ENCODE assay signal across 1 cellular context in the genomic region with DNA sequence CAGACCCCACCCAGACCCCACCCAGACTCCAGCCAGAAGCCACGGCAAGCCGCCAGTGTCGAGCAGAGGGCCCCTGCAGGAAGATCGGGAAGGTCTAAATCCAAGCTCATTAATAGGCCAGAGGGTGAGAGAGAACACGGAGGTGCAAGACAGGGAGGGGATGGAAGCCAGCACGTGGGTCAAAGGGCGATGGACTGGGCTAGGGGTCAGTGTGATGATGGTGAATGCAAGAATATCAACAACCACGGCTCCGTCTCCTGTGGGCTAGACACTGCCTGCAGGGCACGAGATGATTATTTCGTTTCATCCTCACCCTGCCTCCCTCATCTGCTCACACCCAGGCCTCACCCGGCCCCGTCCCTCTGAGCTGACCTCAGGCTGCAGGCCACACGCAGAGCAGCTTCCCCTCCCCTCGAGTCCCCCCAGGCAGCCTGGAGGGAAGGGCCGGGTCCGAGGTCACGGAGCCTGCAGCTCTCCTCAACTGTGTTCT.
TF ChIP-seq lines count a peak whose summit lies in the region.

No MANE protein-coding gene starts in this region.

TF ChIP-seq in IMR-90, 13 proteins besides CTCF, POLR2A, EP300 and RAD21 (continued from another document):
- TF ChIP-seq MAFK (IDR thresholded peaks at IDR 0.05; ENCODE audit: low read depth, low read length) (no peak), RCOR1 (IDR thresholded peaks at IDR 0.05; ENCODE audit: insufficient replicate concordance, low read length) (no peak), SMC3 (IDR thresholded peaks at IDR 0.05; ENCODE audit: low read depth, low read length) (no peak), MAZ (IDR thresholded peaks at IDR 0.05; ENCODE audit: borderline replicate concordance, low read depth, low read length) (no peak), RFX5 (IDR thresholded peaks at IDR 0.05; ENCODE audit: low read depth, low read length) (no peak), CEBPB (IDR thresholded peaks at IDR 0.05; ENCODE audit: low read depth, low read length) (no peak), NFE2L2 (IDR thresholded peaks at IDR 0.05; ENCODE audit: low read depth, low read length) (no peak), BHLHE40 (IDR thresholded peaks at IDR 0.05; ENCODE audit: low read depth, low read length) (no peak), CHD1 (IDR thresholded peaks at IDR 0.05; ENCODE audit: low read depth, low read length) (no peak), MXI1 (IDR thresholded peaks at IDR 0.05; ENCODE audit: borderline replicate concordance, low read depth, low read length) (no peak)
- TF ChIP-seq, protein P1, sequence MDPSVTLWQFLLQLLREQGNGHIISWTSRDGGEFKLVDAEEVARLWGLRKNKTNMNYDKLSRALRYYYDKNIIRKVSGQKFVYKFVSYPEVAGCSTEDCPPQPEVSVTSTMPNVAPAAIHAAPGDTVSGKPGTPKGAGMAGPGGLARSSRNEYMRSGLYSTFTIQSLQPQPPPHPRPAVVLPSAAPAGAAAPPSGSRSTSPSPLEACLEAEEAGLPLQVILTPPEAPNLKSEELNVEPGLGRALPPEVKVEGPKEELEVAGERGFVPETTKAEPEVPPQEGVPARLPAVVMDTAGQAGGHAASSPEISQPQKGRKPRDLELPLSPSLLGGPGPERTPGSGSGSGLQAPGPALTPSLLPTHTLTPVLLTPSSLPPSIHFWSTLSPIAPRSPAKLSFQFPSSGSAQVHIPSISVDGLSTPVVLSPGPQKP (IDR thresholded peaks at IDR 0.05; ENCODE audit: borderline replicate concordance, low read depth, low read length): no peak
- TF ChIP-seq, protein P2, sequence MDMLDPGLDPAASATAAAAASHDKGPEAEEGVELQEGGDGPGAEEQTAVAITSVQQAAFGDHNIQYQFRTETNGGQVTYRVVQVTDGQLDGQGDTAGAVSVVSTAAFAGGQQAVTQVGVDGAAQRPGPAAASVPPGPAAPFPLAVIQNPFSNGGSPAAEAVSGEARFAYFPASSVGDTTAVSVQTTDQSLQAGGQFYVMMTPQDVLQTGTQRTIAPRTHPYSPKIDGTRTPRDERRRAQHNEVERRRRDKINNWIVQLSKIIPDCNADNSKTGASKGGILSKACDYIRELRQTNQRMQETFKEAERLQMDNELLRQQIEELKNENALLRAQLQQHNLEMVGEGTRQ (IDR thresholded peaks at IDR 0.05; ENCODE audit: low read depth, low read length): no peak
